In the genomic region with DNA sequence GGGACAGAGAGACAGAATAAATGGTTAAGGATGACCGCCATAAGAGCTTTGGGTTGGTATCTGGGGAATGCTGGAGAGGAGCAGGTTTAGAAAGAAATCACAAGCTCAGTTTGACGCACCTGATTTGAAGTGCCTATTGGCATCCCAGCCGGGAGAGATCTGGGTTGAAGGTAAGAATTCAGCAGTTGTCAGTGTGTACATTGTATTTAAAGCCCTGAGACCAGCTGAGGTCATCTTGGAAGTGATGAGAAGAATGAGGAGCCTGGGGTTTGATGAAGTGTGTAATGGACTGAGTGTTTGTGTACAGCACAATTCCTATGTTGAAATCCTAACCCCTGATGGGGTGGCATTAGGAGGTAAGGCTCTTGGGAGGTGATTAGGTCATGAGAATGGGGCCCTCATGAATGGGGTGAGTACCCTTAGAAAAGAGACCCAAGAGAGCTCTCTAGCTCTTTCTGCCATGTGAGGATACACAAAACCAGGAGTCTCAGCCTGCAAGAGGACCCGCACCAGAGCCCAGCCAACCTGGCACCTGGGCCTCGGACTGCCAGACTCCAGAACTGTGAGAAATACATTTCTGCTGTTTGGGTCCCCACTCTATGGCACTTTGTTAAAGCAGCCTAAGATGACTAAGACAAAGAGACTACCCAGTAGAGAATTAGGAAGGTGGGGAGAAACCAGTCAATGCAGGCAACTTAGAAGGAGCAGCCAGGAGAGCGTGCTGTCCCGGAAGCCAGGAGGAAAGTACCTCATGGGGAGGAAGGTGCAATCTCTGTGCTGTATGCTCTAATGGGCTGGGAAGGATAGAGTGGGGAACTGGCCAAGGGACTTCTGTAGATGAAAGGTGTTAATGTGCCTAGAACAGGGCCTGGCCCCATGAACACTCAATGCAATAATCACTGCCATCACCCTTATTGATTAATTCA, we compare ENCODE assay signal across 23 cellular contexts.
"Had no signal": no experiment of that assay in that cellular context is flagged by ENCODE, and none has a peak within 500 bp of the region (broad histone marks: within the 10 kb centered on the region; RNA-seq: fewer than 3 reads in every experiment).

No MANE protein-coding gene starts in this region.

- H3K27me3 Mint-ChIP-seq: stimulated activated naive CD8-positive, alpha-beta T cell treated with anti-CD3 and anti-CD28 coated beads, Interleukin-15, amount 100 ng/mL, for 72 hours had no signal

- H3K4me1 ChIP-seq: parathyroid adenoma, right lobe of liver, transverse colon had no signal

- H3K9me3 ChIP-seq: lower lobe of right lung, neutrophil, right lobe of liver, suprapubic skin, transverse colon had no signal

- H3K4me1 Mint-ChIP-seq: neural crest cell had no signal

- H3K27ac ChIP-seq: coronary artery, lower lobe of right lung, parathyroid adenoma, right lobe of liver, suprapubic skin, transverse colon had no signal

- ATAC-seq: effector memory CD8-positive, alpha-beta T cell; left colon; left ventricle myocardium superior; natural killer cell treated with Interleukin-12 subunit alpha and Interleukin-12 subunit beta and Interleukin-15 and Interleukin-18, amount 100 ng/mL, for 72 hours; right lobe of liver; stimulated activated naive CD8-positive, alpha-beta T cell treated with anti-CD3 and anti-CD28 coated beads, Interleukin-15, amount 100 ng/mL, for 72 hours had no signal

- H3K36me3 ChIP-seq: lower lobe of right lung, neutrophil, right lobe of liver, suprapubic skin, transverse colon had no signal

- DNase-seq: effector memory CD8-positive, alpha-beta T cell; erythroblast; hypothalamus; immature natural killer cell; islet precursor cell; kidney glomerular epithelial cell; left colon; left ventricle myocardium superior; lower lobe of right lung; right lobe of liver; small intestine; stimulated activated CD4-positive, alpha-beta T cell treated with anti-CD3 and anti-CD28 coated beads, Interleukin-15, amount 100 ng/mL, for 24 hours; stimulated activated CD4-positive, alpha-beta T cell treated with anti-CD3 and anti-CD28 coated beads, Interleukin-2, amount 100 ng/mL, for 48 hours; stimulated activated naive CD4-positive, alpha-beta T cell; stimulated activated naive CD8-positive, alpha-beta T cell treated with anti-CD3 and anti-CD28 coated beads, Interleukin-15, amount 100 ng/mL, for 72 hours; transverse colon had no signal

- H3K27me3 ChIP-seq: neutrophil, right lobe of liver, suprapubic skin, transverse colon had no signal

- H2AFZ ChIP-seq: parathyroid adenoma had no signal

- H3K4me3 ChIP-seq: coronary artery, lower lobe of right lung, right lobe of liver, suprapubic skin, transverse colon had no signal

- H3K79me2 ChIP-seq: parathyroid adenoma had no signal

- H3K9me3 Mint-ChIP-seq: immature natural killer cell; natural killer cell treated with Interleukin-12 subunit alpha and Interleukin-12 subunit beta and Interleukin-15 and Interleukin-18, amount 100 ng/mL, for 72 hours; stimulated activated naive CD8-positive, alpha-beta T cell treated with anti-CD3 and anti-CD28 coated beads, Interleukin-15, amount 100 ng/mL, for 72 hours had no signal

- H3K9ac ChIP-seq: parathyroid adenoma had no signal

- H3K36me3 Mint-ChIP-seq: immature natural killer cell; natural killer cell treated with Interleukin-12 subunit alpha and Interleukin-12 subunit beta and Interleukin-15 and Interleukin-18, amount 100 ng/mL, for 72 hours had no signal

- H3K27ac Mint-ChIP-seq: effector memory CD8-positive, alpha-beta T cell; progenitor cell of endocrine pancreas had no signal

- H3K4me3 Mint-ChIP-seq: effector memory CD8-positive, alpha-beta T cell; immature natural killer cell; natural killer cell treated with Interleukin-12 subunit alpha and Interleukin-12 subunit beta and Interleukin-15 and Interleukin-18, amount 100 ng/mL, for 72 hours; neural crest cell; stimulated activated naive CD8-positive, alpha-beta T cell treated with anti-CD3 and anti-CD28 coated beads, Interleukin-15, amount 100 ng/mL, for 72 hours had no signal
